8 cellular contexts compared by ENCODE assay signal in the genomic region with DNA sequence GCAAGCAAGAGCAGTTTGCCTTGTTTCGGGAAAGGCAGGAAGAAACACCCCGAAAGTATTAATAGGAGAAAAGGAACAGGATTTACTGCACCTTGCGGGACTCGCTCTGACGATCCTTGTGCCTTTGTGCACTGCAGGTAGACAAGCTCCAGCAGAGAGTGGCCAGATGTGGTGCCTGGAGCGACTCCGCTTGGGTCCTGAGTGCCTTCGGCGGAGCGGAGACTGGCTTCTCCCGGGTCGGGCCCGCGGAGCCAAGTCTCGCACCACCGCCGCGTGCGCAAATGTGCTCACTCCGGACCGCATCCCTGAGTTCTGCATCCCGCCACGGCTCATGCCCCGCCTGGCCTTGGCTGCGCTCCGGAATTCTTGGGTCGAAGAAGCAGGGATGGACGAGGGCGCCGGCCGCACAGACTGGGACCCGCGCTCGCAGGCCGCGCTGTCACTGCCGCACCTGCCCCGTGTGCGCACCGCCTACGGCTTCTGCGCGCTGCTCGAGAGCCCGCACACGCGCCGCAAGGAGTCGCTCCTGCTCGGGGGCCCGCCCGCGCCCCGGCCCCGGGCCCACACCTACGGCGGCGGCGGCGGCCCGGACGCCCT. TPM values are rescaled to one million over a fixed set of nuclear protein-coding genes. Genes with fewer than 3 reads are reported as not detected.
DNase-seq lines count a peak whose midpoint lies in the region; ATAC-seq and TF ChIP-seq lines count a peak whose summit lies in the region.

No MANE protein-coding gene starts in this region.

- H3K4me1 Mint-ChIP-seq in T-cell = peaks cover 16 to 25% (median 24%) of the 10 kb centered on the region in 3 donors

- DNase-seq in ACHN = peak; percentile 26
- DNase-seq in T-cell = peak in 15 of 34 experiments; percentile 1 to 30 (median 10)
- DNase-seq in choroid plexus epithelial cell (ENCODE audit: low read depth) = no peak
- DNase-seq in lower lobe of right lung = peak; percentile 52
- peak; percentile 26 for DNase-seq in stimulated activated naive CD4-positive, alpha-beta T cell treated with Interleukin-2 at 50 U/mL for 16 hours (lab: John Stamatoyannopoulos, UW)
- no peak for DNase-seq in GM19238 (ENCODE audit: insufficient read length, low spot score)

- no peaks in the 10 kb centered on the region for H3K27me3 ChIP-seq in lower lobe of right lung (ENCODE audit: low read depth)

- ATAC-seq in GM21360 (IDR thresholded peaks at IDR 0.05; ENCODE audit: unreplicated experiment) (peak; percentile 17), T-cell (replicated peaks in 1 of 4) (peak; percentile 69 to 73 (median 70)), lower lobe of right lung (peak; percentile 40 to 59), GM21576 (IDR thresholded peaks at IDR 0.05; ENCODE audit: unreplicated experiment) (no peak)

- CTCF ChIA-PET in T-cell (lab: Charles Lee) = interaction anchor here in 1 of 2 donors (1.4 kb wide), 1 partner anchor 13 kb away, joined by 3 read pairs; no protein-coding TSS in a partner anchor

- H3K36me3 ChIP-seq in lower lobe of right lung = no peaks in the 10 kb centered on the region

- H3K9me3 Mint-ChIP-seq in T-cell = no peaks in the 10 kb centered on the region

- no peak overlapping the region for H3K27ac Mint-ChIP-seq in T-cell

- H3K4me3 Mint-ChIP-seq in T-cell = peak overlapping the region; percentile 78 to 92 (median 85)

- POLR2A ChIA-PET in T-cell (lab: Charles Lee) = no interaction called here

- peaks cover 17 to 24% of the 10 kb centered on the region in 2 donors for H3K27me3 Mint-ChIP-seq in T-cell

- intact Hi-C loops in lower lobe of right lung (cut with DNase I) = no loop called here

- H3K9me3 ChIP-seq in lower lobe of right lung = no peaks in the 10 kb centered on the region

- no peak overlapping the region for H3K27ac ChIP-seq in lower lobe of right lung

- H3K4me1 ChIP-seq in lower lobe of right lung = peaks cover 34% of the 10 kb centered on the region

- H3K4me3 ChIP-seq in choroid plexus epithelial cell (ENCODE audit: low read depth, low read length) (peak overlapping the region; percentile 33), lower lobe of right lung (peak overlapping the region; percentile 61)

- TF ChIP-seq CTCF in choroid plexus epithelial cell (conservative IDR thresholded peaks at IDR 0.05; ENCODE audit: low read depth, low read length) = no peak
- no peak for TF ChIP-seq CTCF in lower lobe of right lung (IDR thresholded peaks at IDR 0.05)

- no peaks in the 10 kb centered on the region for H3K36me3 Mint-ChIP-seq in T-cell

- in situ Hi-C loops in ACHN (cut with HindIII; ENCODE audit: low pct_ligation_motif_present, low pct_unique_long_range_greater_than_20kb, low sequenced_read_pairs) = no loop called here

RNA-seq across cellular contexts. Expression of a gene that starts 0.8 kb away (rescaled TPM):
- total RNA-seq in T-cell = not detected
- total RNA-seq in lower lobe of right lung = 0.18 TPM

RNA-seq across cellular contexts. Expression of a gene that starts 7.3 kb away (rescaled TPM):
- 100 to 1,000 TPM in 3 of 5 donors, 10 to 100 TPM in 2; 84.4 to 136 (median 117) TPM for total RNA-seq in T-cell
- 100 TPM for total RNA-seq in lower lobe of right lung

Comparison
In these comparisons a context has a peak if more than half of its experiments do, and no peak if none do; other contexts are left out.
1. DNase-seq: peak in ACHN (single experiment), lower lobe of right lung (single experiment) and stimulated activated naive CD4-positive, alpha-beta T cell treated with Interleukin-2 at 50 U/mL for 16 hours (single experiment); none in choroid plexus epithelial cell (single experiment) and GM19238 (single experiment).